In the genomic region with DNA sequence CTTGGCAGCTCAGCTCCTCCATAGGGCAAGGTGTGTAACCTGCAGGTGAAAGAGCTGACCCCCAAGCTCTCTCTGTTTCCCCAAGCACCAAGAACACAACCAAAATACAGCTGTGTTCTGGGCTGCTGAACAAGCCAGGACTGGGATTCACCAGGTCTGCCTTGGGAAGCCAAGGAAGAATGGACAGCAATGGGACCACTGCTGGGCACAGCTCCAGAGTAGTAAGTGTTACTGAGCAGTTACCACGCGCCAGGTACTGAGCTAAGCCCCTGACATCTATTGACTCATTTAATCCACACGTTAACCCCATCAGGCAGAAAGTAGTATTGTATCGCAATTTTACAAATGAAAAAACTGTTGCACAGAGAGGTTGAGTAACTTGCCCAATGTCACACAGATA, we compare ENCODE assay signal across 33 cellular contexts.
"Had no signal": no experiment of that assay in that cellular context is flagged by ENCODE, and none has a peak within 500 bp of the region (broad histone marks: within the 10 kb centered on the region; RNA-seq: fewer than 3 reads in every experiment).

No MANE protein-coding gene starts in this region.

- H3K9me3 ChIP-seq: adrenal gland, body of pancreas, breast epithelium had no signal

- H3K36me3 ChIP-seq: adrenal gland, brain microvascular endothelial cell, breast epithelium had no signal

- DNase-seq: activated B cell treated with CpG ODN at 0.5 μM for 24 hours; activated CD4-positive, alpha-beta memory T cell treated with anti-CD3 and anti-CD28 coated beads for 36 hours; activated CD4-positive, alpha-beta T cell treated with anti-CD3 and anti-CD28 coated beads for 4 hours; activated CD4-positive, alpha-beta T cell treated with anti-CD3 and anti-CD28 coated beads, Interleukin-2, amount 10 ng/mL, durations not matched to agents 24 days and 14 days; activated CD4-positive, alpha-beta T cell treated with anti-CD3 and anti-CD28 coated beads, Interleukin-2, amount 50 U/mL, for 1 hour; activated CD4-positive, alpha-beta T cell treated with anti-CD3 and anti-CD28 coated beads, Interleukin-2, amount 50 U/mL, for 4 hours; activated CD4-positive, CD25-positive, alpha-beta regulatory T cell treated with anti-CD3 and anti-CD28 coated beads, Interleukin-2, amount 50 U/mL, for 72 hours; activated CD8-positive, alpha-beta memory T cell treated with anti-CD3 and anti-CD28 coated beads, Interleukin-2, amount 50 U/mL, for 4 hours; activated CD8-positive, alpha-beta T cell treated with anti-CD3 and anti-CD28 coated beads for 36 hours; activated gamma-delta T cell treated with Interleukin-2 at 50 U/mL for 16 hours; activated naive CD4-positive, alpha-beta T cell; activated naive CD4-positive, alpha-beta T cell treated with anti-CD3 and anti-CD28 coated beads for 36 hours; activated naive CD4-positive, alpha-beta T cell treated with anti-CD3 and anti-CD28 coated beads, Interleukin-2, amount 50 U/mL, for 16 hours; activated naive CD8-positive, alpha-beta T cell treated with anti-CD3 and anti-CD28 coated beads for 36 hours; activated T-cell treated with anti-CD3 and anti-CD28 coated beads for 4 hours; activated T-cell treated with anti-CD3 and anti-CD28 coated beads, Interleukin-2, amount 50 U/mL, for 1 hour; activated T-cell treated with anti-CD3 and anti-CD28 coated beads, Interleukin-2, amount 50 U/mL, for 4 hours; activated T-cell treated with anti-CD3 and anti-CD28 coated beads, Interleukin-2, amount 50 U/mL, for 72 hours; adrenal gland; amniotic stem cell; body of pancreas; brain microvascular endothelial cell; central memory CD4-positive, alpha-beta T cell; T-helper 1 cell; T-helper 2 cell; T-helper 9 cell had no signal

- H3K27ac ChIP-seq: adrenal gland, body of pancreas, brain microvascular endothelial cell, breast epithelium, VCaP had no signal

- ATAC-seq: activated CD8-positive, alpha-beta T cell treated with anti-CD3 and anti-CD28 coated beads for 36 hours; activated naive CD4-positive, alpha-beta T cell treated with anti-CD3 and anti-CD28 coated beads, Interleukin-2, amount 50 U/mL, for 72 hours; activated T-cell treated with anti-CD3 and anti-CD28 coated beads, Interleukin-2, amount 50 U/mL, for 4 hours; activated T-cell treated with anti-CD3 and anti-CD28 coated beads, Interleukin-2, amount 50 U/mL, for 72 hours; activated T-helper 17 cell treated with anti-CD3 and anti-CD28 coated beads, Interleukin-2, amount 50 U/mL, for 72 hours; body of pancreas had no signal

- H3K4me3 ChIP-seq: adrenal gland, body of pancreas, breast epithelium had no signal

- H3K27me3 ChIP-seq: adrenal gland, body of pancreas, brain microvascular endothelial cell, breast epithelium had no signal

- H3K27me3 Mint-ChIP-seq: activated B cell treated with CpG ODN at 0.5 μM for 24 hours; activated CD8-positive, alpha-beta T cell treated with anti-CD3 and anti-CD28 coated beads for 36 hours had no signal

- H3K4me3 Mint-ChIP-seq: activated B cell treated with CpG ODN at 0.5 μM for 24 hours; activated CD4-positive, alpha-beta memory T cell treated with anti-CD3 and anti-CD28 coated beads for 36 hours; activated CD4-positive, alpha-beta T cell treated with anti-CD3 and anti-CD28 coated beads, Interleukin-2, amount 10 ng/mL, durations not matched to agents 24 days and 14 days; activated CD8-positive, alpha-beta T cell treated with anti-CD3 and anti-CD28 coated beads for 36 hours; activated naive CD4-positive, alpha-beta T cell treated with anti-CD3 and anti-CD28 coated beads for 36 hours; activated naive CD8-positive, alpha-beta T cell treated with anti-CD3 and anti-CD28 coated beads for 36 hours; activated T-cell treated with anti-CD3 and anti-CD28 coated beads, Interleukin-2, amount 50 U/mL, for 4 hours; activated T-cell treated with anti-CD3 and anti-CD28 coated beads, Interleukin-2, amount 50 U/mL, for 72 hours; activated T-helper 1 cell treated with anti-CD3 and anti-CD28 coated beads, Interleukin-12 subunit alpha, Interleukin-12 subunit beta, Interleukin-2, Interleukin-4 antibody, amounts not matched to agents 30 ng/mL and 10 ng/mL and 1 ng/mL, durations not matched to agents 14 hours and 24 hours and 36 hours; activated T-helper 17 cell treated with anti-CD3 and anti-CD28 coated beads, Interleukin-2, amount 50 U/mL, for 72 hours; T-helper 1 cell treated with Interleukin-12 subunit alpha and Interleukin-12 subunit beta and Interleukin-4 antibody, amounts not matched to agents 30 μg/mL and 1 μg/mL, for 36 hours; T-helper 2 cell treated with Interferon-gamma antibody and Interleukin-4, amounts not matched to agents 5 μg/mL and 100 μg/mL, for 36 hours had no signal

- H3K4me1 ChIP-seq: adrenal gland, body of pancreas, breast epithelium had no signal

- H3K27ac Mint-ChIP-seq: activated B cell treated with CpG ODN at 0.5 μM for 24 hours; activated CD4-positive, alpha-beta memory T cell treated with anti-CD3 and anti-CD28 coated beads for 36 hours; activated CD4-positive, alpha-beta T cell treated with anti-CD3 and anti-CD28 coated beads, Interleukin-2, amount 10 ng/mL, durations not matched to agents 24 days and 14 days; activated CD8-positive, alpha-beta T cell treated with anti-CD3 and anti-CD28 coated beads for 36 hours; activated naive CD4-positive, alpha-beta T cell treated with anti-CD3 and anti-CD28 coated beads for 36 hours; activated naive CD4-positive, alpha-beta T cell treated with anti-CD3 and anti-CD28 coated beads, Interleukin-2, amount 50 U/mL, for 72 hours; activated naive CD8-positive, alpha-beta T cell treated with anti-CD3 and anti-CD28 coated beads for 36 hours; activated T-cell treated with anti-CD3 and anti-CD28 coated beads, Interleukin-2, amount 50 U/mL, for 72 hours; activated T-helper 1 cell treated with anti-CD3 and anti-CD28 coated beads, Interleukin-12 subunit alpha, Interleukin-12 subunit beta, Interleukin-2, Interleukin-4 antibody, amounts not matched to agents 30 ng/mL and 10 ng/mL and 1 ng/mL, durations not matched to agents 14 hours and 24 hours and 36 hours; activated T-helper 17 cell treated with anti-CD3 and anti-CD28 coated beads, Interleukin-2, amount 50 U/mL, for 72 hours; T-helper 1 cell treated with Interleukin-12 subunit alpha and Interleukin-12 subunit beta and Interleukin-4 antibody, amounts not matched to agents 30 μg/mL and 1 μg/mL, for 36 hours; T-helper 2 cell treated with Interferon-gamma antibody and Interleukin-4, amounts not matched to agents 5 μg/mL and 100 μg/mL, for 36 hours had no signal

- H3K36me3 Mint-ChIP-seq: activated CD4-positive, alpha-beta memory T cell treated with anti-CD3 and anti-CD28 coated beads for 36 hours; activated naive CD4-positive, alpha-beta T cell treated with anti-CD3 and anti-CD28 coated beads, Interleukin-2, amount 50 U/mL, for 72 hours; activated naive CD8-positive, alpha-beta T cell treated with anti-CD3 and anti-CD28 coated beads for 36 hours had no signal

- H3K4me1 Mint-ChIP-seq: activated B cell treated with CpG ODN at 0.5 μM for 24 hours; activated CD4-positive, alpha-beta T cell treated with anti-CD3 and anti-CD28 coated beads, Interleukin-2, amount 10 ng/mL, durations not matched to agents 24 days and 14 days; activated naive CD8-positive, alpha-beta T cell treated with anti-CD3 and anti-CD28 coated beads for 36 hours; activated T-helper 17 cell treated with anti-CD3 and anti-CD28 coated beads, Interleukin-2, amount 50 U/mL, for 72 hours had no signal

- H3K9me3 Mint-ChIP-seq: activated B cell treated with CpG ODN at 0.5 μM for 24 hours; activated CD4-positive, alpha-beta memory T cell treated with anti-CD3 and anti-CD28 coated beads for 36 hours; activated CD4-positive, alpha-beta T cell treated with anti-CD3 and anti-CD28 coated beads, Interleukin-2, amount 10 ng/mL, durations not matched to agents 24 days and 14 days; activated CD8-positive, alpha-beta T cell treated with anti-CD3 and anti-CD28 coated beads for 36 hours; activated naive CD4-positive, alpha-beta T cell treated with anti-CD3 and anti-CD28 coated beads for 36 hours; activated naive CD4-positive, alpha-beta T cell treated with anti-CD3 and anti-CD28 coated beads, Interleukin-2, amount 50 U/mL, for 72 hours; activated naive CD8-positive, alpha-beta T cell treated with anti-CD3 and anti-CD28 coated beads for 36 hours; activated T-cell treated with anti-CD3 and anti-CD28 coated beads, Interleukin-2, amount 50 U/mL, for 4 hours; activated T-helper 1 cell treated with anti-CD3 and anti-CD28 coated beads, Interleukin-12 subunit alpha, Interleukin-12 subunit beta, Interleukin-2, Interleukin-4 antibody, amounts not matched to agents 30 ng/mL and 10 ng/mL and 1 ng/mL, durations not matched to agents 14 hours and 24 hours and 36 hours; activated T-helper 17 cell treated with anti-CD3 and anti-CD28 coated beads, Interleukin-2, amount 50 U/mL, for 72 hours; T-helper 1 cell treated with Interleukin-12 subunit alpha and Interleukin-12 subunit beta and Interleukin-4 antibody, amounts not matched to agents 30 μg/mL and 1 μg/mL, for 36 hours; T-helper 2 cell treated with Interferon-gamma antibody and Interleukin-4, amounts not matched to agents 5 μg/mL and 100 μg/mL, for 36 hours had no signal
